In genomic region chr1:2045468-2046224, GRCh38 we compare ENCODE assay signal across 12 cellular contexts. TPM values are rescaled to one million over a fixed set of nuclear protein-coding genes. Genes with fewer than 3 reads are reported as not detected.
DNase-seq lines count a peak whose midpoint lies in the region; ATAC-seq and TF ChIP-seq lines count a peak whose summit lies in the region.
"Had no signal": no experiment of that assay in that cellular context is flagged by ENCODE, and none has a peak within 500 bp of the region (broad histone marks: within the 10 kb centered on the region; RNA-seq: fewer than 3 reads in every experiment).

No MANE protein-coding gene starts in this region.

- TF ChIP-seq CTCF in fibroblast of the aortic adventitia (IDR thresholded peaks at IDR 0.05; ENCODE audit: insufficient read depth, low read length) = no peak

- H3K9me3 Mint-ChIP-seq in activated CD4-positive, alpha-beta memory T cell treated with anti-CD3 and anti-CD28 coated beads, Interleukin-2, amount 10 ng/mL, durations not matched to agents 7 days and 5 days = no peaks in the 10 kb centered on the region
- no peaks in the 10 kb centered on the region for H3K9me3 Mint-ChIP-seq in activated CD4-positive, alpha-beta memory T cell treated with anti-CD3 and anti-CD28 coated beads for 36 hours
- H3K9me3 Mint-ChIP-seq in activated CD8-positive, alpha-beta T cell treated with anti-CD3 and anti-CD28 coated beads, Interleukin-2, amount 10 ng/mL, durations not matched to agents 7 days and 5 days (ENCODE audit: insufficient read depth) = no peaks in the 10 kb centered on the region
- no peaks in the 10 kb centered on the region for H3K9me3 Mint-ChIP-seq in stimulated activated effector memory CD8-positive, alpha-beta T cell treated with anti-CD3 and anti-CD28 coated beads, Interleukin-12 subunit alpha, Interleukin-12 subunit beta, amount 100 ng/mL, for 72 hours

- no peak overlapping the region for H3K27ac Mint-ChIP-seq in activated CD4-positive, alpha-beta memory T cell treated with anti-CD3 and anti-CD28 coated beads, Interleukin-2, amount 10 ng/mL, durations not matched to agents 7 days and 5 days
- H3K27ac Mint-ChIP-seq in activated CD4-positive, alpha-beta memory T cell treated with anti-CD3 and anti-CD28 coated beads for 36 hours = no peak overlapping the region
- no peak overlapping the region for H3K27ac Mint-ChIP-seq in activated CD8-positive, alpha-beta T cell treated with anti-CD3 and anti-CD28 coated beads, Interleukin-2, amount 10 ng/mL, durations not matched to agents 7 days and 5 days
- H3K27ac Mint-ChIP-seq in stimulated activated effector memory CD8-positive, alpha-beta T cell treated with anti-CD3 and anti-CD28 coated beads, Interleukin-12 subunit alpha, Interleukin-12 subunit beta, amount 100 ng/mL, for 72 hours = peak overlapping the region; percentile 50

- no peak overlapping the region for H3K4me3 ChIP-seq in fibroblast of the aortic adventitia (ENCODE audit: low read depth, low read length)

- POLR2A ChIA-PET in activated CD4-positive, alpha-beta memory T cell treated with anti-CD3 and anti-CD28 coated beads, Interleukin-2, amount 10 ng/mL, durations not matched to agents 7 days and 5 days (lab: Charles Lee) = interaction anchor here (1.1 to 1.8 kb wide), 2 partner anchors 20 to 102 kb away, joined by 5 to 6 read pairs; no protein-coding TSS in a partner anchor
- POLR2A ChIA-PET in activated CD4-positive, alpha-beta memory T cell treated with anti-CD3 and anti-CD28 coated beads for 36 hours (lab: Charles Lee) = no interaction called here
- POLR2A ChIA-PET in activated CD8-positive, alpha-beta T cell treated with anti-CD3 and anti-CD28 coated beads, Interleukin-2, amount 10 ng/mL, durations not matched to agents 7 days and 5 days (lab: Charles Lee) = no interaction called here

- DNase-seq in activated CD4-positive, alpha-beta memory T cell treated with anti-CD3 and anti-CD28 coated beads, Interleukin-2, amount 10 ng/mL, durations not matched to agents 7 days and 5 days = no peak
- no peak for DNase-seq in activated CD4-positive, alpha-beta memory T cell treated with anti-CD3 and anti-CD28 coated beads for 36 hours
- no peak for DNase-seq in activated CD8-positive, alpha-beta T cell treated with anti-CD3 and anti-CD28 coated beads, Interleukin-2, amount 10 ng/mL, durations not matched to agents 7 days and 5 days
- peak; percentile 35 for DNase-seq in fibroblast of the aortic adventitia (ENCODE audit: low read depth)
- no peak for DNase-seq in stimulated activated effector memory CD8-positive, alpha-beta T cell treated with anti-CD3 and anti-CD28 coated beads, Interleukin-12 subunit alpha, Interleukin-12 subunit beta, amount 100 ng/mL, for 72 hours (ENCODE audit: low spot score in 2 of 2)
- DNase-seq in SIG-M5 (lab: John Stamatoyannopoulos, UW) = no peak
- no peak for DNase-seq in activated CD8-positive, alpha-beta memory T cell treated with anti-CD3 and anti-CD28 coated beads, Interleukin-2, amount 50 U/mL, for 4 hours
- DNase-seq: NCI-H187 treated with DMSO at 0.1 percent for 48 hours had no signal

- CTCF ChIA-PET in activated CD4-positive, alpha-beta memory T cell treated with anti-CD3 and anti-CD28 coated beads, Interleukin-2, amount 10 ng/mL, durations not matched to agents 7 days and 5 days (lab: Charles Lee) = interaction anchor here (1.1 to 2.6 kb wide), 20 partner anchors 9 to 272 kb away, joined by 3 to 28 read pairs (median 5); no protein-coding TSS in a partner anchor
- CTCF ChIA-PET in activated CD4-positive, alpha-beta memory T cell treated with anti-CD3 and anti-CD28 coated beads for 36 hours (lab: Charles Lee) = interaction anchor here (0.7 to 3.8 kb wide), 26 partner anchors 11 to 222 kb away, joined by 3 to 67 read pairs (median 5); partner anchors contain the start of genes CFAP74 and GABRD
- CTCF ChIA-PET in activated CD8-positive, alpha-beta T cell treated with anti-CD3 and anti-CD28 coated beads, Interleukin-2, amount 10 ng/mL, durations not matched to agents 7 days and 5 days (lab: Charles Lee) = interaction anchor here (0.6 to 4.8 kb wide), 23 partner anchors 10 to 346 kb away, joined by 3 to 100 read pairs (median 5); partner anchors contain the start of genes MORN1 and RER1

- no peak for ATAC-seq in activated CD8-positive, alpha-beta T cell treated with anti-CD3 and anti-CD28 coated beads, Interleukin-2, amount 10 ng/mL, durations not matched to agents 7 days and 5 days
- ATAC-seq in stimulated activated effector memory CD8-positive, alpha-beta T cell treated with anti-CD3 and anti-CD28 coated beads, Interleukin-12 subunit alpha, Interleukin-12 subunit beta, amount 100 ng/mL, for 72 hours = no peak
- ATAC-seq in activated CD4-positive, CD25-positive, alpha-beta regulatory T cell treated with anti-CD3 and anti-CD28 coated beads, Interleukin-2, amount 50 U/mL, for 24 hours = no peak

- peaks cover 20% of the 10 kb centered on the region for H3K4me1 Mint-ChIP-seq in activated CD4-positive, alpha-beta memory T cell treated with anti-CD3 and anti-CD28 coated beads, Interleukin-2, amount 10 ng/mL, durations not matched to agents 7 days and 5 days
- peaks cover 12% of the 10 kb centered on the region for H3K4me1 Mint-ChIP-seq in activated CD4-positive, alpha-beta memory T cell treated with anti-CD3 and anti-CD28 coated beads for 36 hours (ENCODE audit: low read depth)
- peaks cover 24% of the 10 kb centered on the region for H3K4me1 Mint-ChIP-seq in activated CD8-positive, alpha-beta T cell treated with anti-CD3 and anti-CD28 coated beads, Interleukin-2, amount 10 ng/mL, durations not matched to agents 7 days and 5 days (ENCODE audit: low read depth)
- H3K4me1 Mint-ChIP-seq in stimulated activated effector memory CD8-positive, alpha-beta T cell treated with anti-CD3 and anti-CD28 coated beads, Interleukin-12 subunit alpha, Interleukin-12 subunit beta, amount 100 ng/mL, for 72 hours = peaks cover 35% of the 10 kb centered on the region

- peaks cover 23% of the 10 kb centered on the region for H3K27me3 Mint-ChIP-seq in activated CD4-positive, alpha-beta memory T cell treated with anti-CD3 and anti-CD28 coated beads, Interleukin-2, amount 10 ng/mL, durations not matched to agents 7 days and 5 days
- H3K27me3 Mint-ChIP-seq in activated CD4-positive, alpha-beta memory T cell treated with anti-CD3 and anti-CD28 coated beads for 36 hours = peaks cover 14% of the 10 kb centered on the region
- peaks cover 12% of the 10 kb centered on the region for H3K27me3 Mint-ChIP-seq in activated CD8-positive, alpha-beta T cell treated with anti-CD3 and anti-CD28 coated beads, Interleukin-2, amount 10 ng/mL, durations not matched to agents 7 days and 5 days (ENCODE audit: low read depth)

- intact Hi-C loops in activated CD4-positive, alpha-beta memory T cell treated with anti-CD3 and anti-CD28 coated beads for 36 hours (cut with micrococcal nuclease) = loop anchor here (2.0 to 5.0 kb wide), 2 partner anchors 85 to 103 kb away; no protein-coding TSS in a partner anchor

- peak overlapping the region; percentile 4 for H3K4me3 Mint-ChIP-seq in activated CD4-positive, alpha-beta memory T cell treated with anti-CD3 and anti-CD28 coated beads, Interleukin-2, amount 10 ng/mL, durations not matched to agents 7 days and 5 days
- no peak overlapping the region for H3K4me3 Mint-ChIP-seq in activated CD4-positive, alpha-beta memory T cell treated with anti-CD3 and anti-CD28 coated beads for 36 hours
- H3K4me3 Mint-ChIP-seq in activated CD8-positive, alpha-beta T cell treated with anti-CD3 and anti-CD28 coated beads, Interleukin-2, amount 10 ng/mL, durations not matched to agents 7 days and 5 days = peak overlapping the region; percentile 10
- peak overlapping the region; percentile 41 for H3K4me3 Mint-ChIP-seq in stimulated activated effector memory CD8-positive, alpha-beta T cell treated with anti-CD3 and anti-CD28 coated beads, Interleukin-12 subunit alpha, Interleukin-12 subunit beta, amount 100 ng/mL, for 72 hours

- H3K36me3 Mint-ChIP-seq in activated CD4-positive, alpha-beta memory T cell treated with anti-CD3 and anti-CD28 coated beads, Interleukin-2, amount 10 ng/mL, durations not matched to agents 7 days and 5 days (ENCODE audit: low read depth) = no peaks in the 10 kb centered on the region
- H3K36me3 Mint-ChIP-seq in activated CD4-positive, alpha-beta memory T cell treated with anti-CD3 and anti-CD28 coated beads for 36 hours = no peaks in the 10 kb centered on the region
- H3K36me3 Mint-ChIP-seq in activated CD8-positive, alpha-beta T cell treated with anti-CD3 and anti-CD28 coated beads, Interleukin-2, amount 10 ng/mL, durations not matched to agents 7 days and 5 days (ENCODE audit: low read depth) = no peaks in the 10 kb centered on the region
- H3K36me3 Mint-ChIP-seq in stimulated activated effector memory CD8-positive, alpha-beta T cell treated with anti-CD3 and anti-CD28 coated beads, Interleukin-12 subunit alpha, Interleukin-12 subunit beta, amount 100 ng/mL, for 72 hours = no peaks in the 10 kb centered on the region

RNA-seq across cellular contexts. Expression of gene PRKCZ, which starts 4.6 kb away (rescaled TPM):
- 1 to 10 TPM; 6.7 to 8.0 TPM for total RNA-seq in activated CD4-positive, alpha-beta memory T cell treated with anti-CD3 and anti-CD28 coated beads, Interleukin-2, amount 10 ng/mL, durations not matched to agents 7 days and 5 days
- total RNA-seq in activated CD4-positive, alpha-beta memory T cell treated with anti-CD3 and anti-CD28 coated beads for 36 hours = 10 to 100 TPM; 13.2 to 14.7 TPM
- total RNA-seq in activated CD8-positive, alpha-beta T cell treated with anti-CD3 and anti-CD28 coated beads, Interleukin-2, amount 10 ng/mL, durations not matched to agents 7 days and 5 days = 10 to 100 TPM; 11.4 to 12.9 TPM
- 1.6 and 3.5 TPM in 2 replicates for total RNA-seq in fibroblast of the aortic adventitia (ENCODE audit: low replicate concordance)

RNA-seq across cellular contexts. Expression of gene GABRD, which starts 26.5 kb away (rescaled TPM):
- total RNA-seq in activated CD4-positive, alpha-beta memory T cell treated with anti-CD3 and anti-CD28 coated beads, Interleukin-2, amount 10 ng/mL, durations not matched to agents 7 days and 5 days = not detected
- not detected for total RNA-seq in activated CD4-positive, alpha-beta memory T cell treated with anti-CD3 and anti-CD28 coated beads for 36 hours
- total RNA-seq in activated CD8-positive, alpha-beta T cell treated with anti-CD3 and anti-CD28 coated beads, Interleukin-2, amount 10 ng/mL, durations not matched to agents 7 days and 5 days = not detected
- not detected in 2 replicates for total RNA-seq in fibroblast of the aortic adventitia (ENCODE audit: low replicate concordance)
- total RNA-seq: left colon, osteoblast had no signal

RNA-seq across cellular contexts. Expression of gene CFAP74, which starts 42.1 kb away (rescaled TPM):
- not detected for total RNA-seq in activated CD4-positive, alpha-beta memory T cell treated with anti-CD3 and anti-CD28 coated beads, Interleukin-2, amount 10 ng/mL, durations not matched to agents 7 days and 5 days
- total RNA-seq in activated CD4-positive, alpha-beta memory T cell treated with anti-CD3 and anti-CD28 coated beads for 36 hours = not detected
- not detected for total RNA-seq in activated CD8-positive, alpha-beta T cell treated with anti-CD3 and anti-CD28 coated beads, Interleukin-2, amount 10 ng/mL, durations not matched to agents 7 days and 5 days
- not detected in 2 replicates for total RNA-seq in fibroblast of the aortic adventitia (ENCODE audit: low replicate concordance)
- total RNA-seq: heart right ventricle, left colon, osteoblast had no signal
